In genomic region chr13:113296842-113297369, GRCh38 we compare ENCODE assay signal across 8 cellular contexts.
DNase-seq lines count a peak whose midpoint lies in the region; ATAC-seq lines count a peak whose summit lies in the region.

A gene with protein sequence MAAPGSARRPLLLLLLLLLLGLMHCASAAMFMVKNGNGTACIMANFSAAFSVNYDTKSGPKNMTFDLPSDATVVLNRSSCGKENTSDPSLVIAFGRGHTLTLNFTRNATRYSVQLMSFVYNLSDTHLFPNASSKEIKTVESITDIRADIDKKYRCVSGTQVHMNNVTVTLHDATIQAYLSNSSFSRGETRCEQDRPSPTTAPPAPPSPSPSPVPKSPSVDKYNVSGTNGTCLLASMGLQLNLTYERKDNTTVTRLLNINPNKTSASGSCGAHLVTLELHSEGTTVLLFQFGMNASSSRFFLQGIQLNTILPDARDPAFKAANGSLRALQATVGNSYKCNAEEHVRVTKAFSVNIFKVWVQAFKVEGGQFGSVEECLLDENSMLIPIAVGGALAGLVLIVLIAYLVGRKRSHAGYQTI (plus strand): TSS chr13:113297239. CDS start chr13:113297435, 196 bp downstream.

- H3K4me3 Mint-ChIP-seq in effector memory CD8-positive, alpha-beta T cell, result peak within 1 kb of the TSS; percentile 83 to 93
- H3K4me3 Mint-ChIP-seq in memory B cell, result peak within 1 kb of the TSS; percentile 94

- DNase-seq in COR-L47 (lab: John Stamatoyannopoulos, UW) (peak; percentile 100), HUDEP-2 (lab: John Stamatoyannopoulos, UW; ENCODE audit: unreplicated experiment in 76 of 76) (peak; percentile 45 to 100 (median 96)), NOMO-1 treated with dmso at 0.1 percent for 144 hours (lab: John Stamatoyannopoulos, UW; ENCODE audit: unreplicated experiment) (peak; percentile 91), memory B cell (ENCODE audit: low spot score in 2 of 2) (peak; percentile 100)
- peak; percentile 99 to 100 (median 100) for DNase-seq in activated CD8-positive, alpha-beta memory T cell treated with anti-CD3 and anti-CD28 coated beads for 48 hours (ENCODE audit: low read depth in 2 of 3, low spot score in 2 of 3)
- DNase-seq in effector memory CD8-positive, alpha-beta T cell, result peak; percentile 99 to 100 (median 99)
- DNase-seq in stimulated activated CD8-positive, alpha-beta memory T cell treated with anti-CD3 and anti-CD28 coated beads, Interleukin-12 subunit alpha, Interleukin-12 subunit beta, amount 100 ng/mL, for 1 hour (ENCODE audit: low read depth), result peak; percentile 97

- H3K27me3 Mint-ChIP-seq in effector memory CD8-positive, alpha-beta T cell, result peaks cover 25 to 33% of the 10 kb centered on the region in 2 donors
- peaks cover 4% of the 10 kb centered on the region for H3K27me3 Mint-ChIP-seq in memory B cell

- H3K27ac Mint-ChIP-seq in effector memory CD8-positive, alpha-beta T cell, result peak within 1 kb of the TSS; percentile 99 to 100
- peak within 1 kb of the TSS; percentile 96 for H3K27ac Mint-ChIP-seq in memory B cell

- H3K9me3 Mint-ChIP-seq in effector memory CD8-positive, alpha-beta T cell, result peaks cover 2 to 7% of the 10 kb centered on the region in 2 donors
- H3K9me3 Mint-ChIP-seq in memory B cell, result peaks cover 1% of the 10 kb centered on the region

- ATAC-seq in GM21381 (IDR thresholded peaks at IDR 0.05; ENCODE audit: unreplicated experiment), result peak; percentile 85
- peak; percentile 79 for ATAC-seq in effector memory CD8-positive, alpha-beta T cell (replicated peaks)
- peak; percentile 81 for ATAC-seq in memory B cell (ENCODE audit: low read depth)

- H3K36me3 Mint-ChIP-seq in effector memory CD8-positive, alpha-beta T cell (ENCODE audit: insufficient read depth), result peaks cover 46% of the 10 kb centered on the region
- peaks cover 4% of the 10 kb centered on the region for H3K36me3 Mint-ChIP-seq in memory B cell

- peaks cover 35 to 37% of the 10 kb centered on the region in 2 donors for H3K4me1 Mint-ChIP-seq in effector memory CD8-positive, alpha-beta T cell (ENCODE audit: low read depth in 2 of 2)
- H3K4me1 Mint-ChIP-seq in memory B cell, result peaks cover 29% of the 10 kb centered on the region

Comparison
In these comparisons a context has a peak if more than half of its experiments do, and no peak if none do; other contexts are left out.
1. Peak in every context shown above with its lines: DNase-seq and ATAC-seq.